ENCODE assay signal across 8 cellular contexts in the genomic region with DNA sequence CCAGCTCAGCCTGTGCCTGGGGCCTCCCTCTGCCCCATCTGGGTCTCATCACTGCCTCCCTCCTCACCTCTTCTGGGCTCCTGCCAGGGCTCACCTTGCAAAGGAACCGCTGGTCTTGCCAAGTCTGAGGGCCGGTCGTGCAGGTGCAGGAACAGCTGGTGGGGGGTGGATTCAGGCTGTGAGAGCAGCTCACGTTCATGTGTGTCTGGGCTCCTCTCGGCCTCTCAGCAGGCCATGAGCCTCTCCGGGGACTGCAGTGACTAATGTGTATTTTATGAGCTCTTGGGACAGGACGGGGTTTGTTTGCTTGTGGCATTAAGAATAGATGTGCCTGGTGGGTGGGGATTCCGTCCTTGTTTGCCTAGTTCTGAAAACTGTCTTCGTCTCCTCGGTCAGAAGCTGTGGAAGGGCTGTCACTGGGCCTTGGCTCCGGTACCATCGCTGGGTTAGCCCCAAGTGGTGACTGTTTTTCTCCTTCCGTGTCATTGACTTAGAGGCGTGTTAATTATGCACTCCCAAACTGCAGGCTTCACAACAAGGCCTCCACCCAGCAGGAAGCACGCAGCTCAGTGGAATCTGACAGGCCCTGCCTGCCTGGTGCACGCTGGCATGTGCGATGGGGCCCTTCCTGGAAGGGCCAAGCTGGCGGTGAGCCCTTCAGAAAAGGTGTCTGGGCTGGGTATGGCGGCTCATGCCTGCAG.
A peak's percentile ranks its signal among the peaks of the same experiment; 100 is the strongest.
DNase-seq lines count a peak whose midpoint lies in the region; ATAC-seq and TF ChIP-seq lines count a peak whose summit lies in the region.

No MANE protein-coding gene starts in this region.

- CTCF ChIA-PET in Caco-2 (lab: Charles Lee), result interaction anchor here (0.7 to 1.5 kb wide), 8 partner anchors 8 to 255 kb away, joined by 3 to 6 read pairs (median 4); partner anchors contain the start of gene FEM1A

- ATAC-seq in mucosa of descending colon, result peak; percentile 73
- no peak for ATAC-seq in HG02678 (IDR thresholded peaks at IDR 0.05; ENCODE audit: unreplicated experiment)

- peak overlapping the region; percentile 32 for H3K4me3 Mint-ChIP-seq in Caco-2 (ENCODE audit: unreplicated experiment)
- no peak overlapping the region for H3K4me3 Mint-ChIP-seq in activated T-cell treated with anti-CD3 and anti-CD28 coated beads, Interleukin-2, amount 50 U/mL, for 24 hours

- no peaks in the 10 kb centered on the region for H3K9me3 Mint-ChIP-seq in Caco-2 (ENCODE audit: unreplicated experiment)
- no peaks in the 10 kb centered on the region for H3K9me3 Mint-ChIP-seq in activated T-cell treated with anti-CD3 and anti-CD28 coated beads, Interleukin-2, amount 50 U/mL, for 24 hours

- H3K27me3 ChIP-seq in Caco-2 (replicated peaks; ENCODE audit: control insufficient read depth, insufficient read depth, low read length), result no peaks in the 10 kb centered on the region
- H3K27me3 ChIP-seq in adipocyte (replicated peaks; ENCODE audit: control insufficient read depth, insufficient read depth, low read length), result no peaks in the 10 kb centered on the region

- peak overlapping the region; percentile 45 for H3K9ac ChIP-seq in adipocyte (ENCODE audit: low read length)

- H3K4me3 ChIP-seq in Caco-2 (ENCODE audit: low read depth, low read length) (no peak overlapping the region), adipocyte (ENCODE audit: low read length) (no peak overlapping the region), mucosa of descending colon (no peak overlapping the region)

- H3K9me3 ChIP-seq in Caco-2, result no peaks in the 10 kb centered on the region
- H3K9me3 ChIP-seq in adipocyte (ENCODE audit: control insufficient read depth, low read length), result no peaks in the 10 kb centered on the region
- H3K9me3 ChIP-seq in mucosa of descending colon, result no peaks in the 10 kb centered on the region

- H3K36me3 ChIP-seq in Caco-2 (ENCODE audit: control insufficient read depth, insufficient read depth, low read length) (peaks cover 2% of the 10 kb centered on the region; the same call in 1 of the 2 replicates), adipocyte (ENCODE audit: control insufficient read depth, insufficient read depth, low read length, severe bottlenecking) (peaks cover 34% of the 10 kb centered on the region), mucosa of descending colon (ENCODE audit: low read depth) (no peaks in the 10 kb centered on the region)

- peak overlapping the region; percentile 77 for H3K27ac Mint-ChIP-seq in Caco-2 (ENCODE audit: unreplicated experiment)
- H3K27ac Mint-ChIP-seq in activated T-cell treated with anti-CD3 and anti-CD28 coated beads, Interleukin-2, amount 50 U/mL, for 24 hours, result no peak overlapping the region

- H3K4me1 ChIP-seq in Caco-2 (peaks cover 27% of the 10 kb centered on the region), adipocyte (ENCODE audit: control insufficient read depth, insufficient read depth, low read length) (peaks cover 42% of the 10 kb centered on the region), mucosa of descending colon (ENCODE audit: low read depth) (peaks cover 35% of the 10 kb centered on the region)

- BruUV-seq in Caco-2 (replicated peaks; lab: Mats Ljungman, UMichigan), result no TSS peak

- peaks cover 57% of the 10 kb centered on the region for H3K36me3 Mint-ChIP-seq in Caco-2 (ENCODE audit: insufficient read depth, unreplicated experiment)
- H3K36me3 Mint-ChIP-seq in activated T-cell treated with anti-CD3 and anti-CD28 coated beads, Interleukin-2, amount 50 U/mL, for 24 hours (ENCODE audit: low read depth), result peaks cover 21% of the 10 kb centered on the region

- no peak for TF ChIP-seq CTCF in Caco-2 (IDR thresholded peaks at IDR 0.05; ENCODE audit: insufficient read depth in 1 of 2, low read depth in 1 of 2, low read length in 1 of 2, severe bottlenecking in 1 of 2, unreplicated experiment in 1 of 2)
- TF ChIP-seq CTCF in mucosa of descending colon (IDR thresholded peaks at IDR 0.05), result no peak

- POLR2A ChIA-PET in Caco-2 (lab: Charles Lee), result interaction anchor here (0.6 kb wide), 1 partner anchor 276 kb away, joined by 3 read pairs; no protein-coding TSS in a partner anchor

- intact Hi-C loops in Caco-2 (cut with micrococcal nuclease; ENCODE audit: unreplicated experiment) (no loop called here), mucosa of descending colon (cut with DNase I, micrococcal nuclease) (no loop called here)

- H3K27me3 Mint-ChIP-seq in Caco-2 (ENCODE audit: insufficient read depth, unreplicated experiment), result no peaks in the 10 kb centered on the region
- H3K27me3 Mint-ChIP-seq in activated T-cell treated with anti-CD3 and anti-CD28 coated beads, Interleukin-2, amount 50 U/mL, for 24 hours, result no peaks in the 10 kb centered on the region

- H3K4me1 Mint-ChIP-seq in Caco-2 (ENCODE audit: low read depth, unreplicated experiment), result peaks cover 14% of the 10 kb centered on the region
- H3K4me1 Mint-ChIP-seq in activated T-cell treated with anti-CD3 and anti-CD28 coated beads, Interleukin-2, amount 50 U/mL, for 24 hours (ENCODE audit: low read depth), result peaks cover 3% of the 10 kb centered on the region

- DNase-seq in Caco-2 (peak; percentile 67 to 71), NCI-H1417 (lab: John Stamatoyannopoulos, UW) (peak; percentile 95 to 99 (median 98)), adipocyte (ENCODE audit: low read depth) (peak; percentile 19), mucosa of descending colon (peak; percentile 75 to 83 (median 79)), middle frontal gyrus (ENCODE audit: extremely low spot score, low spot score) (no peak), GM19240 (ENCODE audit: insufficient read length, low spot score) (no peak)
- DNase-seq in activated T-cell treated with anti-CD3 and anti-CD28 coated beads, Interleukin-2, amount 50 U/mL, for 24 hours, result no peak

Comparison
In these comparisons a context has a peak if more than half of its experiments do, and no peak if none do; other contexts are left out.
1. DNase-seq: peak in Caco-2 (2 of 2), NCI-H1417 (3 of 3), adipocyte (single experiment) and mucosa of descending colon (3 of 3); none in middle frontal gyrus (single experiment), activated T-cell treated with anti-CD3 and anti-CD28 coated beads, Interleukin-2, amount 50 U/mL, for 24 hours (single experiment) and GM19240 (single experiment).